ENCODE assay signal across 1 cellular context in genomic region chr1:92485374-92486250, GRCh38.
TF ChIP-seq lines count a peak whose summit lies in the region.

No MANE protein-coding gene starts in this region.

TF ChIP-seq in K562, 482 proteins besides CTCF, POLR2A, EP300 and RAD21 (continues in another document):
- TF ChIP-seq MBD2 (IDR thresholded peaks at IDR 0.05; ENCODE audit: borderline replicate concordance, low read depth) (no peak), MTA2 (IDR thresholded peaks at IDR 0.05; ENCODE audit: low read depth) (no peak), ZNF175 (CRISPR knock-in tag; IDR thresholded peaks at IDR 0.05; ENCODE audit: low read depth) (no peak), ATF1 (CRISPR knock-in tag; IDR thresholded peaks at IDR 0.05) (no peak), ATF1 (tag; IDR thresholded peaks at IDR 0.05) (no peak), RBM25 (IDR thresholded peaks at IDR 0.05; ENCODE audit: low read depth, low read length, severe bottlenecking) (no peak), NFE2 (IDR thresholded peaks at IDR 0.05; ENCODE audit: low read depth) (0 out of 2 replicates have a peak, but pooled peaks have one; percentile 11), POU5F1 (IDR thresholded peaks at IDR 0.05; ENCODE audit: borderline replicate concordance, low read depth, low read length, partially characterized antibody) (no peak), PHF21A (IDR thresholded peaks at IDR 0.05; ENCODE audit: borderline replicate concordance, low read depth) (no peak), BRCA1 (IDR thresholded peaks at IDR 0.05) (no peak), BRCA1 (CRISPR knock-in tag; IDR thresholded peaks at IDR 0.05) (no peak), RBFOX2 (IDR thresholded peaks at IDR 0.05; ENCODE audit: low read depth, low read length) (peak; percentile 49), EP400 (IDR thresholded peaks at IDR 0.05) (no peak), TRIM28 (IDR thresholded peaks at IDR 0.05) (no peak), CEBPZ (IDR thresholded peaks at IDR 0.05; ENCODE audit: borderline replicate concordance, low read depth, low read length) (no peak), SP1 (CRISPR knock-in tag; IDR thresholded peaks at IDR 0.05) (0 out of 2 replicates have a peak, but pooled peaks have one; percentile 29), MAZ (CRISPR knock-in tag; conservative IDR thresholded peaks at IDR 0.05 in 1 of 2, IDR thresholded peaks at IDR 0.05 in 1 of 2) (peak; percentile 44 to 72; a peak in 1 of 4 replicates), GABPA (tag; conservative IDR thresholded peaks at IDR 0.05; ENCODE audit: low read depth) (peak; percentile 22; the same call in 1 of the 2 replicates), KDM4B (IDR thresholded peaks at IDR 0.05; ENCODE audit: borderline replicate concordance in 2 of 2, low read depth in 1 of 2) (no peak), KLF1 (tag; IDR thresholded peaks at IDR 0.05) (no peak), CBFB (CRISPR knock-in tag; IDR thresholded peaks at IDR 0.05) (no peak), CTBP1 (IDR thresholded peaks at IDR 0.05; ENCODE audit: borderline replicate concordance) (peak; percentile 70), E2F4 (CRISPR knock-in tag; IDR thresholded peaks at IDR 0.05; ENCODE audit: low read depth) (0 out of 2 replicates have a peak, but pooled peaks have one; percentile 31), ESRRA (IDR thresholded peaks at IDR 0.05; ENCODE audit: borderline replicate concordance, low read depth) (no peak), GATAD2A (IDR thresholded peaks at IDR 0.05) (no peak), ZEB2 (IDR thresholded peaks at IDR 0.05) (0 out of 2 replicates have a peak, but pooled peaks have one; percentile 20), MTA1 (IDR thresholded peaks at IDR 0.05; ENCODE audit: borderline replicate concordance) (no peak), ZFP1 (CRISPR knock-in tag; IDR thresholded peaks at IDR 0.05) (no peak), CHD4 (IDR thresholded peaks at IDR 0.05; ENCODE audit: insufficient read depth, insufficient replicate concordance, low read depth, low read length, poor library complexity, severe bottlenecking) (no peak), FOXP1 (CRISPR knock-in tag; IDR thresholded peaks at IDR 0.05) (no peak), ARID1B (IDR thresholded peaks at IDR 0.05) (no peak), PHF8 (IDR thresholded peaks at IDR 0.05; ENCODE audit: borderline replicate concordance, low read length) (peak; percentile 45; the same call in 1 of the 2 replicates), SIRT6 (IDR thresholded peaks at IDR 0.05; ENCODE audit: low read depth, low read length) (no peak), RB1 (IDR thresholded peaks at IDR 0.05; ENCODE audit: low read depth) (peak; percentile 16; the same call in 1 of the 2 replicates), ERF (CRISPR knock-in tag; IDR thresholded peaks at IDR 0.05) (no peak), CXXC5 (CRISPR knock-in tag; IDR thresholded peaks at IDR 0.05) (peak; percentile 50; the same call in 1 of the 2 replicates), ZNF76 (CRISPR knock-in tag; IDR thresholded peaks at IDR 0.05; ENCODE audit: borderline replicate concordance) (no peak), CTCFL (IDR thresholded peaks at IDR 0.05; ENCODE audit: borderline replicate concordance, insufficient read depth, low read depth, low read length, poor library complexity, severe bottlenecking) (peak; percentile 21), EGR1 (conservative IDR thresholded peaks at IDR 0.05) (peak; percentile 94), ZNF263 (CRISPR knock-in tag; IDR thresholded peaks at IDR 0.05; ENCODE audit: borderline replicate concordance) (no peak), REST (CRISPR knock-in tag; IDR thresholded peaks at IDR 0.05; ENCODE audit: low read depth) (0 out of 2 replicates have a peak, but pooled peaks have one; percentile 40), RBBP5 (IDR thresholded peaks at IDR 0.05; ENCODE audit: borderline replicate concordance, insufficient read depth, low read length, poor library complexity, severe bottlenecking) (peak; percentile 44), PTRF (tag; IDR thresholded peaks at IDR 0.05) (no peak), ZBTB7A (IDR thresholded peaks at IDR 0.05; ENCODE audit: borderline replicate concordance, control insufficient read depth, low read depth, low read length) (0 out of 2 replicates have a peak, but pooled peaks have one; percentile 31)
- TF ChIP-seq, protein P1, sequence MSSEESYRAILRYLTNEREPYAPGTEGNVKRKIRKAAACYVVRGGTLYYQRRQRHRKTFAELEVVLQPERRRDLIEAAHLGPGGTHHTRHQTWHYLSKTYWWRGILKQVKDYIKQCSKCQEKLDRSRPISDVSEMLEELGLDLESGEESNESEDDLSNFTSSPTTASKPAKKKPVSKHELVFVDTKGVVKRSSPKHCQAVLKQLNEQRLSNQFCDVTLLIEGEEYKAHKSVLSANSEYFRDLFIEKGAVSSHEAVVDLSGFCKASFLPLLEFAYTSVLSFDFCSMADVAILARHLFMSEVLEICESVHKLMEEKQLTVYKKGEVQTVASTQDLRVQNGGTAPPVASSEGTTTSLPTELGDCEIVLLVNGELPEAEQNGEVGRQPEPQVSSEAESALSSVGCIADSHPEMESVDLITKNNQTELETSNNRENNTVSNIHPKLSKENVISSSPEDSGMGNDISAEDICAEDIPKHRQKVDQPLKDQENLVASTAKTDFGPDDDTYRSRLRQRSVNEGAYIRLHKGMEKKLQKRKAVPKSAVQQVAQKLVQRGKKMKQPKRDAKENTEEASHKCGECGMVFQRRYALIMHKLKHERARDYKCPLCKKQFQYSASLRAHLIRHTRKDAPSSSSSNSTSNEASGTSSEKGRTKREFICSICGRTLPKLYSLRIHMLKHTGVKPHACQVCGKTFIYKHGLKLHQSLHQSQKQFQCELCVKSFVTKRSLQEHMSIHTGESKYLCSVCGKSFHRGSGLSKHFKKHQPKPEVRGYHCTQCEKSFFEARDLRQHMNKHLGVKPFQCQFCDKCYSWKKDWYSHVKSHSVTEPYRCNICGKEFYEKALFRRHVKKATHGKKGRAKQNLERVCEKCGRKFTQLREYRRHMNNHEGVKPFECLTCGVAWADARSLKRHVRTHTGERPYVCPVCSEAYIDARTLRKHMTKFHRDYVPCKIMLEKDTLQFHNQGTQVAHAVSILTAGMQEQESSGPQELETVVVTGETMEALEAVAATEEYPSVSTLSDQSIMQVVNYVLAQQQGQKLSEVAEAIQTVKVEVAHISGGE (CRISPR knock-in tag; IDR thresholded peaks at IDR 0.05): no peak
- TF ChIP-seq, protein P2, sequence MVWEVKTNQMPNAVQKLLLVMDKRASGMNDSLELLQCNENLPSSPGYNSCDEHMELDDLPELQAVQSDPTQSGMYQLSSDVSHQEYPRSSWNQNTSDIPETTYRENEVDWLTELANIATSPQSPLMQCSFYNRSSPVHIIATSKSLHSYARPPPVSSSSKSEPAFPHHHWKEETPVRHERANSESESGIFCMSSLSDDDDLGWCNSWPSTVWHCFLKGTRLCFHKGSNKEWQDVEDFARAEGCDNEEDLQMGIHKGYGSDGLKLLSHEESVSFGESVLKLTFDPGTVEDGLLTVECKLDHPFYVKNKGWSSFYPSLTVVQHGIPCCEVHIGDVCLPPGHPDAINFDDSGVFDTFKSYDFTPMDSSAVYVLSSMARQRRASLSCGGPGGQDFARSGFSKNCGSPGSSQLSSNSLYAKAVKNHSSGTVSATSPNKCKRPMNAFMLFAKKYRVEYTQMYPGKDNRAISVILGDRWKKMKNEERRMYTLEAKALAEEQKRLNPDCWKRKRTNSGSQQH (CRISPR knock-in tag; IDR thresholded peaks at IDR 0.05): no peak
- TF ChIP-seq, protein P3, sequence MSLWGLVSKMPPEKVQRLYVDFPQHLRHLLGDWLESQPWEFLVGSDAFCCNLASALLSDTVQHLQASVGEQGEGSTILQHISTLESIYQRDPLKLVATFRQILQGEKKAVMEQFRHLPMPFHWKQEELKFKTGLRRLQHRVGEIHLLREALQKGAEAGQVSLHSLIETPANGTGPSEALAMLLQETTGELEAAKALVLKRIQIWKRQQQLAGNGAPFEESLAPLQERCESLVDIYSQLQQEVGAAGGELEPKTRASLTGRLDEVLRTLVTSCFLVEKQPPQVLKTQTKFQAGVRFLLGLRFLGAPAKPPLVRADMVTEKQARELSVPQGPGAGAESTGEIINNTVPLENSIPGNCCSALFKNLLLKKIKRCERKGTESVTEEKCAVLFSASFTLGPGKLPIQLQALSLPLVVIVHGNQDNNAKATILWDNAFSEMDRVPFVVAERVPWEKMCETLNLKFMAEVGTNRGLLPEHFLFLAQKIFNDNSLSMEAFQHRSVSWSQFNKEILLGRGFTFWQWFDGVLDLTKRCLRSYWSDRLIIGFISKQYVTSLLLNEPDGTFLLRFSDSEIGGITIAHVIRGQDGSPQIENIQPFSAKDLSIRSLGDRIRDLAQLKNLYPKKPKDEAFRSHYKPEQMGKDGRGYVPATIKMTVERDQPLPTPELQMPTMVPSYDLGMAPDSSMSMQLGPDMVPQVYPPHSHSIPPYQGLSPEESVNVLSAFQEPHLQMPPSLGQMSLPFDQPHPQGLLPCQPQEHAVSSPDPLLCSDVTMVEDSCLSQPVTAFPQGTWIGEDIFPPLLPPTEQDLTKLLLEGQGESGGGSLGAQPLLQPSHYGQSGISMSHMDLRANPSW (CRISPR knock-in tag; IDR thresholded peaks at IDR 0.05): no peak
- TF ChIP-seq, protein P4, sequence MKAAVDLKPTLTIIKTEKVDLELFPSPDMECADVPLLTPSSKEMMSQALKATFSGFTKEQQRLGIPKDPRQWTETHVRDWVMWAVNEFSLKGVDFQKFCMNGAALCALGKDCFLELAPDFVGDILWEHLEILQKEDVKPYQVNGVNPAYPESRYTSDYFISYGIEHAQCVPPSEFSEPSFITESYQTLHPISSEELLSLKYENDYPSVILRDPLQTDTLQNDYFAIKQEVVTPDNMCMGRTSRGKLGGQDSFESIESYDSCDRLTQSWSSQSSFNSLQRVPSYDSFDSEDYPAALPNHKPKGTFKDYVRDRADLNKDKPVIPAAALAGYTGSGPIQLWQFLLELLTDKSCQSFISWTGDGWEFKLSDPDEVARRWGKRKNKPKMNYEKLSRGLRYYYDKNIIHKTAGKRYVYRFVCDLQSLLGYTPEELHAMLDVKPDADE (conservative IDR thresholded peaks at IDR 0.05; ENCODE audit: control insufficient read depth, low read depth, low read length): 0 out of 2 replicates have a peak, but pooled peaks have one; percentile 16
